ENCODE assay signal across 1 cellular context in genomic region chr1:156571959-156572662, GRCh38.
TF ChIP-seq lines count a peak whose summit lies in the region.

A gene with protein sequence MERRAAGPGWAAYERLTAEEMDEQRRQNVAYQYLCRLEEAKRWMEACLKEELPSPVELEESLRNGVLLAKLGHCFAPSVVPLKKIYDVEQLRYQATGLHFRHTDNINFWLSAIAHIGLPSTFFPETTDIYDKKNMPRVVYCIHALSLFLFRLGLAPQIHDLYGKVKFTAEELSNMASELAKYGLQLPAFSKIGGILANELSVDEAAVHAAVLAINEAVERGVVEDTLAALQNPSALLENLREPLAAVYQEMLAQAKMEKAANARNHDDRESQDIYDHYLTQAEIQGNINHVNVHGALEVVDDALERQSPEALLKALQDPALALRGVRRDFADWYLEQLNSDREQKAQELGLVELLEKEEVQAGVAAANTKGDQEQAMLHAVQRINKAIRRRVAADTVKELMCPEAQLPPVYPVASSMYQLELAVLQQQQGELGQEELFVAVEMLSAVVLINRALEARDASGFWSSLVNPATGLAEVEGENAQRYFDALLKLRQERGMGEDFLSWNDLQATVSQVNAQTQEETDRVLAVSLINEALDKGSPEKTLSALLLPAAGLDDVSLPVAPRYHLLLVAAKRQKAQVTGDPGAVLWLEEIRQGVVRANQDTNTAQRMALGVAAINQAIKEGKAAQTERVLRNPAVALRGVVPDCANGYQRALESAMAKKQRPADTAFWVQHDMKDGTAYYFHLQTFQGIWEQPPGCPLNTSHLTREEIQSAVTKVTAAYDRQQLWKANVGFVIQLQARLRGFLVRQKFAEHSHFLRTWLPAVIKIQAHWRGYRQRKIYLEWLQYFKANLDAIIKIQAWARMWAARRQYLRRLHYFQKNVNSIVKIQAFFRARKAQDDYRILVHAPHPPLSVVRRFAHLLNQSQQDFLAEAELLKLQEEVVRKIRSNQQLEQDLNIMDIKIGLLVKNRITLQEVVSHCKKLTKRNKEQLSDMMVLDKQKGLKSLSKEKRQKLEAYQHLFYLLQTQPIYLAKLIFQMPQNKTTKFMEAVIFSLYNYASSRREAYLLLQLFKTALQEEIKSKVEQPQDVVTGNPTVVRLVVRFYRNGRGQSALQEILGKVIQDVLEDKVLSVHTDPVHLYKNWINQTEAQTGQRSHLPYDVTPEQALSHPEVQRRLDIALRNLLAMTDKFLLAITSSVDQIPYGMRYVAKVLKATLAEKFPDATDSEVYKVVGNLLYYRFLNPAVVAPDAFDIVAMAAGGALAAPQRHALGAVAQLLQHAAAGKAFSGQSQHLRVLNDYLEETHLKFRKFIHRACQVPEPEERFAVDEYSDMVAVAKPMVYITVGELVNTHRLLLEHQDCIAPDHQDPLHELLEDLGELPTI (N-terminal part only) (minus strand): TSS chr1:156572565. CDS start chr1:156572529, 36 bp downstream.

TF ChIP-seq in HepG2, 621 proteins besides CTCF, POLR2A, EP300 and RAD21 (continued from another document and continues in another):
- TF ChIP-seq, protein P1, sequence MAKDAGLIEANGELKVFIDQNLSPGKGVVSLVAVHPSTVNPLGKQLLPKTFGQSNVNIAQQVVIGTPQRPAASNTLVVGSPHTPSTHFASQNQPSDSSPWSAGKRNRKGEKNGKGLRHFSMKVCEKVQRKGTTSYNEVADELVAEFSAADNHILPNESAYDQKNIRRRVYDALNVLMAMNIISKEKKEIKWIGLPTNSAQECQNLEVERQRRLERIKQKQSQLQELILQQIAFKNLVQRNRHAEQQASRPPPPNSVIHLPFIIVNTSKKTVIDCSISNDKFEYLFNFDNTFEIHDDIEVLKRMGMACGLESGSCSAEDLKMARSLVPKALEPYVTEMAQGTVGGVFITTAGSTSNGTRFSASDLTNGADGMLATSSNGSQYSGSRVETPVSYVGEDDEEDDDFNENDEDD (CRISPR knock-in tag; IDR thresholded peaks at IDR 0.05; ENCODE audit: borderline replicate concordance) = peak; percentile 100
- TF ChIP-seq DR1 (CRISPR knock-in tag; IDR thresholded peaks at IDR 0.05) (peak; percentile 35; the same call in 1 of the 2 replicates), CREB1 (IDR thresholded peaks at IDR 0.05) (peak; percentile 74), CREB1 (CRISPR knock-in tag; IDR thresholded peaks at IDR 0.05) (peak; percentile 95), TBL1XR1 (IDR thresholded peaks at IDR 0.05; ENCODE audit: borderline replicate concordance, low read length, partially characterized antibody) (no peak), ZNF710 (CRISPR knock-in tag; IDR thresholded peaks at IDR 0.05; ENCODE audit: borderline replicate concordance) (no peak), ZNF329 (CRISPR knock-in tag; IDR thresholded peaks at IDR 0.05; ENCODE audit: low read depth) (no peak), ZBED4 (CRISPR knock-in tag; IDR thresholded peaks at IDR 0.05; ENCODE audit: borderline replicate concordance) (0 out of 2 replicates have a peak, but pooled peaks have one; percentile 46), ZNF567 (CRISPR knock-in tag; IDR thresholded peaks at IDR 0.05; ENCODE audit: borderline replicate concordance) (0 out of 2 replicates have a peak, but pooled peaks have one; percentile 74), RBFOX2 (IDR thresholded peaks at IDR 0.05; ENCODE audit: low read depth, low read length) (peak; percentile 52), SUZ12 (IDR thresholded peaks at IDR 0.05; ENCODE audit: low read depth, low read length) (peak; percentile 62), KDM2A (CRISPR knock-in tag; IDR thresholded peaks at IDR 0.05; ENCODE audit: borderline replicate concordance, low read depth) (peak; percentile 70; the same call in 1 of the 2 replicates), NFKBIZ (CRISPR knock-in tag; IDR thresholded peaks at IDR 0.05) (no peak), MXD3 (CRISPR knock-in tag; IDR thresholded peaks at IDR 0.05) (0 out of 2 replicates have a peak, but pooled peaks have one; percentile 49), ZNF749 (CRISPR knock-in tag; IDR thresholded peaks at IDR 0.05; ENCODE audit: borderline replicate concordance) (peak; percentile 68; the same call in 1 of the 2 replicates), SIN3A (IDR thresholded peaks at IDR 0.05; ENCODE audit: borderline replicate concordance, low read depth, low read length) (peak; percentile 98), FOXK1 (CRISPR knock-in tag; IDR thresholded peaks at IDR 0.05; ENCODE audit: borderline replicate concordance, low read depth) (peak; percentile 79), ZNF619 (CRISPR knock-in tag; IDR thresholded peaks at IDR 0.05) (peak; percentile 42; the same call in 1 of the 2 replicates), IRF2 (CRISPR knock-in tag; IDR thresholded peaks at IDR 0.05) (peak; percentile 72), ZBTB20 (CRISPR knock-in tag; IDR thresholded peaks at IDR 0.05; ENCODE audit: borderline replicate concordance, low read depth) (0 out of 2 replicates have a peak, but pooled peaks have one; percentile 39), ZNF589 (CRISPR knock-in tag; conservative IDR thresholded peaks at IDR 0.05) (peak; percentile 82; the same call in 1 of the 2 replicates), ZNF614 (CRISPR knock-in tag; IDR thresholded peaks at IDR 0.05; ENCODE audit: borderline replicate concordance) (no peak), ZBTB38 (CRISPR knock-in tag; IDR thresholded peaks at IDR 0.05) (no peak; the same call in 1 of the 2 replicates), NONO (IDR thresholded peaks at IDR 0.05) (no peak), NONO (CRISPR knock-in tag; conservative IDR thresholded peaks at IDR 0.05) (peak; percentile 68; the same call in 1 of the 2 replicates), ZNF788 (CRISPR knock-in tag; IDR thresholded peaks at IDR 0.05; ENCODE audit: borderline replicate concordance) (peak; percentile 64; the same call in 1 of the 2 replicates), ZNF350 (CRISPR knock-in tag; IDR thresholded peaks at IDR 0.05; ENCODE audit: borderline replicate concordance, low read depth) (peak; percentile 23; the same call in 1 of the 2 replicates), MEIS2 (CRISPR knock-in tag; IDR thresholded peaks at IDR 0.05) (peak; percentile 8; the same call in 1 of the 2 replicates), ZSCAN31 (CRISPR knock-in tag; IDR thresholded peaks at IDR 0.05; ENCODE audit: low read depth) (0 out of 2 replicates have a peak, but pooled peaks have one; percentile 26), SP2 (CRISPR knock-in tag; IDR thresholded peaks at IDR 0.05) (peak; percentile 67), TBX2 (CRISPR knock-in tag; IDR thresholded peaks at IDR 0.05; ENCODE audit: borderline replicate concordance) (peak; percentile 57), RXRB (CRISPR knock-in tag; IDR thresholded peaks at IDR 0.05; ENCODE audit: borderline replicate concordance) (peak; percentile 42; the same call in 1 of the 2 replicates), NR2C2 (CRISPR knock-in tag; IDR thresholded peaks at IDR 0.05; ENCODE audit: borderline replicate concordance) (peak; percentile 74), NR0B2 (CRISPR knock-in tag; IDR thresholded peaks at IDR 0.05) (peak; percentile 73; the same call in 1 of the 2 replicates), DMAP1 (CRISPR knock-in tag; IDR thresholded peaks at IDR 0.05) (0 out of 2 replicates have a peak, but pooled peaks have one; percentile 35), KMT2A (CRISPR knock-in tag; IDR thresholded peaks at IDR 0.05) (peak; percentile 68; the same call in 1 of the 2 replicates), ZSCAN12 (CRISPR knock-in tag; IDR thresholded peaks at IDR 0.05) (no peak), ZNF839 (CRISPR knock-in tag; IDR thresholded peaks at IDR 0.05; ENCODE audit: borderline replicate concordance) (0 out of 2 replicates have a peak, but pooled peaks have one; percentile 73)
- TF ChIP-seq, protein P2, sequence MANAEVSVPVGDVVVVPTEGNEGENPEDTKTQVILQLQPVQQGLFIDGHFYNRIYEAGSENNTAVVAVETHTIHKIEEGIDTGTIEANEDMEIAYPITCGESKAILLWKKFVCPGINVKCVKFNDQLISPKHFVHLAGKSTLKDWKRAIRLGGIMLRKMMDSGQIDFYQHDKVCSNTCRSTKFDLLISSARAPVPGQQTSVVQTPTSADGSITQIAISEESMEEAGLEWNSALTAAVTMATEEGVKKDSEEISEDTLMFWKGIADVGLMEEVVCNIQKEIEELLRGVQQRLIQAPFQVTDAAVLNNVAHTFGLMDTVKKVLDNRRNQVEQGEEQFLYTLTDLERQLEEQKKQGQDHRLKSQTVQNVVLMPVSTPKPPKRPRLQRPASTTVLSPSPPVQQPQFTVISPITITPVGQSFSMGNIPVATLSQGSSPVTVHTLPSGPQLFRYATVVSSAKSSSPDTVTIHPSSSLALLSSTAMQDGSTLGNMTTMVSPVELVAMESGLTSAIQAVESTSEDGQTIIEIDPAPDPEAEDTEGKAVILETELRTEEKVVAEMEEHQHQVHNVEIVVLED (CRISPR knock-in tag; IDR thresholded peaks at IDR 0.05; ENCODE audit: borderline replicate concordance) = peak; percentile 87
- TF ChIP-seq, protein P3, sequence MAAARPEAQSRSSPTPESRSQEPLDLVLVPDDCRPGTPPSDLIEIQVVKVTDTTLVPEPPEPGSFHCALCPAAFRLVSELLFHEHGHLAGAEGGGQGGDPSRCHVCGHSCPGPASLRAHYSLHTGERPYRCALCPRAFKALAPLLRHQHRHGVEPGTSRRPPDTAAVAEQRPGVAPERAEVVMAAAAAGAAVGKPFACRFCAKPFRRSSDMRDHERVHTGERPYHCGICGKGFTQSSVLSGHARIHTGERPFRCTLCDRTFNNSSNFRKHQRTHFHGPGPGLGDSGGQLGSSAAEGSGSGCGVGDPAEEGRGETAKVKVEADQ (CRISPR knock-in tag; IDR thresholded peaks at IDR 0.05; ENCODE audit: borderline replicate concordance) = no peak
- TF ChIP-seq, protein P4, sequence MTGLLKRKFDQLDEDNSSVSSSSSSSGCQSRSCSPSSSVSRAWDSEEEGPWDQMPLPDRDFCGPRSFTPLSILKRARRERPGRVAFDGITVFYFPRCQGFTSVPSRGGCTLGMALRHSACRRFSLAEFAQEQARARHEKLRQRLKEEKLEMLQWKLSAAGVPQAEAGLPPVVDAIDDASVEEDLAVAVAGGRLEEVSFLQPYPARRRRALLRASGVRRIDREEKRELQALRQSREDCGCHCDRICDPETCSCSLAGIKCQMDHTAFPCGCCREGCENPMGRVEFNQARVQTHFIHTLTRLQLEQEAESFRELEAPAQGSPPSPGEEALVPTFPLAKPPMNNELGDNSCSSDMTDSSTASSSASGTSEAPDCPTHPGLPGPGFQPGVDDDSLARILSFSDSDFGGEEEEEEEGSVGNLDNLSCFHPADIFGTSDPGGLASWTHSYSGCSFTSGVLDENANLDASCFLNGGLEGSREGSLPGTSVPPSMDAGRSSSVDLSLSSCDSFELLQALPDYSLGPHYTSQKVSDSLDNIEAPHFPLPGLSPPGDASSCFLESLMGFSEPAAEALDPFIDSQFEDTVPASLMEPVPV (CRISPR knock-in tag; IDR thresholded peaks at IDR 0.05) = 0 out of 2 replicates have a peak, but pooled peaks have one; percentile 71
- TF ChIP-seq, protein P5, sequence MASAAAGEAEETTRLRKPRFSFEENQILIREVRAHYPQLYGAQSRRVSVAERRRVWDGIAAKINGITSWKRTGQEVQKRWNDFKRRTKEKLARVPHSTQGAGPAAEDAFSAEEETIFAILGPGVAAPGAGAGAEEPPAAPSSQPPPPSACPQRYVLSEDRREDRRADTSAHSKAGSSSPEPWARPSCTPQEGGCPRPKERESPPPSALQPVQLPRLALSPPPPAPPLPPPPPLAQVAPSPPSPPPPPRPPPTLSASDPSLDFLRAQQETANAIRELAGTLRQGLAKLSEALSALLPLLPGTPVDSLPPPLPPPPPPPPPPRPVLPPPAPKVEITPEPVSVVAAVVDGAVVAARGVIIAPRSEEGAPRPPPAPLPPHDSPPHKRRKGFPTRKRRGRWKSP (CRISPR knock-in tag; IDR thresholded peaks at IDR 0.05) = peak; percentile 41; the same call in 1 of the 2 replicates
